In genomic region chr2:80437959-80438358, GRCh38 we compare ENCODE assay signal across 15 cellular contexts.
DNase-seq lines count a peak whose midpoint lies in the region; ATAC-seq and TF ChIP-seq lines count a peak whose summit lies in the region.
"Had no signal": no experiment of that assay in that cellular context is flagged by ENCODE, and none has a peak within 500 bp of the region (broad histone marks: within the 10 kb centered on the region; RNA-seq: fewer than 3 reads in every experiment).

No MANE protein-coding gene starts in this region.

- H4K20me1 ChIP-seq in Karpas-422 (ENCODE audit: insufficient read depth, low read depth, low read length): no peaks in the 10 kb centered on the region
- H4K20me1 ChIP-seq: BLaER1 had no signal

- DNase-seq in NCI-H82 (lab: John Stamatoyannopoulos, UW) (peak; percentile 87), WERI-Rb-1 (peak; percentile 21), endodermal cell (peak; percentile 51), Karpas-422 (no peak)
- DNase-seq: CD4-positive, alpha-beta memory T cell; DMS153; DMS79; GDM1; GOT3; H9 had no signal

- H3K27ac Mint-ChIP-seq in endodermal cell: no peak overlapping the region
- H3K27ac Mint-ChIP-seq: CD14-positive monocyte; CD4-positive, alpha-beta memory T cell; H9 had no signal

- TF ChIP-seq POLR2A in gastroesophageal sphincter (IDR thresholded peaks at IDR 0.05): no peak

- no peaks in the 10 kb centered on the region for H3K36me3 Mint-ChIP-seq in endodermal cell (ENCODE audit: low read depth)
- H3K36me3 Mint-ChIP-seq: CD14-positive monocyte; CD4-positive, alpha-beta memory T cell had no signal

- H2AFZ ChIP-seq in Karpas-422 (ENCODE audit: low read length): no peak overlapping the region

- no peak overlapping the region for H3K4me3 ChIP-seq in WERI-Rb-1 (ENCODE audit: low read depth, low read length)
- no peak overlapping the region for H3K4me3 ChIP-seq in endodermal cell (ENCODE audit: low read length)
- H3K4me3 ChIP-seq in gastroesophageal sphincter: no peak overlapping the region
- no peak overlapping the region for H3K4me3 ChIP-seq in Karpas-422 (ENCODE audit: low read length)
- H3K4me3 ChIP-seq: BLaER1 had no signal

- WGBS in endodermal cell (ENCODE audit: insufficient coverage in 1 of 2, insufficient read length in 1 of 2), 2 experiments: 73 to 76% methylated on average over 4 to 5 of the region's 5 CpGs
- 85 to 98% methylated on average over 5 of the region's 5 CpGs for WGBS in gastroesophageal sphincter (ENCODE audit: low coverage in 1 of 2), 2 donors

- H3K4me3 Mint-ChIP-seq in endodermal cell: no peak overlapping the region
- H3K4me3 Mint-ChIP-seq: CD14-positive monocyte; CD4-positive, alpha-beta memory T cell; H9 had no signal

- H3K27me3 ChIP-seq in WERI-Rb-1 (ENCODE audit: insufficient read depth, low read depth, severe bottlenecking): no peaks in the 10 kb centered on the region
- H3K27me3 ChIP-seq in endodermal cell (ENCODE audit: control insufficient read depth, insufficient read depth, low read length, poor library complexity, severe bottlenecking): no peaks in the 10 kb centered on the region
- H3K27me3 ChIP-seq in gastroesophageal sphincter: no peaks in the 10 kb centered on the region
- H3K27me3 ChIP-seq in Karpas-422 (ENCODE audit: low read length): no peaks in the 10 kb centered on the region; the same call in 1 of the 2 replicates
- H3K27me3 ChIP-seq: BLaER1 had no signal

- no peak overlapping the region for H3K27ac ChIP-seq in WERI-Rb-1
- no peak overlapping the region for H3K27ac ChIP-seq in endodermal cell (ENCODE audit: low read depth, low read length)
- H3K27ac ChIP-seq in gastroesophageal sphincter: no peak overlapping the region
- no peak overlapping the region for H3K27ac ChIP-seq in Karpas-422 (ENCODE audit: low read length)
- H3K27ac ChIP-seq: BLaER1 had no signal

- ATAC-seq in GM19463 (IDR thresholded peaks at IDR 0.05; ENCODE audit: unreplicated experiment) (no peak), HG03095 (IDR thresholded peaks at IDR 0.05; ENCODE audit: unreplicated experiment) (no peak), gastroesophageal sphincter (no peak)

- TF ChIP-seq EP300 in gastroesophageal sphincter (IDR thresholded peaks at IDR 0.05): no peak

- H3K9me3 Mint-ChIP-seq in endodermal cell: no peaks in the 10 kb centered on the region
- H3K9me3 Mint-ChIP-seq: H9 had no signal

- no peaks in the 10 kb centered on the region for H3K79me2 ChIP-seq in Karpas-422 (ENCODE audit: low read length)

- H3K9ac ChIP-seq in endodermal cell (ENCODE audit: extremely low read depth, low read length, poor library complexity, severe bottlenecking) (no peak overlapping the region), Karpas-422 (ENCODE audit: low read length) (no peak overlapping the region)
- H3K9ac ChIP-seq: BLaER1 had no signal

- no peaks in the 10 kb centered on the region for H3K9me2 ChIP-seq in Karpas-422 (replicated peaks; ENCODE audit: insufficient read depth, low read length)

- no peaks in the 10 kb centered on the region for H3K9me3 ChIP-seq in WERI-Rb-1 (ENCODE audit: severe bottlenecking)
- H3K9me3 ChIP-seq in endodermal cell (ENCODE audit: control insufficient read depth, low read length): no peaks in the 10 kb centered on the region
- H3K9me3 ChIP-seq in gastroesophageal sphincter: no peaks in the 10 kb centered on the region
- no peaks in the 10 kb centered on the region for H3K9me3 ChIP-seq in Karpas-422 (ENCODE audit: low read length)
- H3K9me3 ChIP-seq: BLaER1 had no signal

- no peaks in the 10 kb centered on the region for H3K4me1 Mint-ChIP-seq in endodermal cell
- H3K4me1 Mint-ChIP-seq: CD14-positive monocyte; CD4-positive, alpha-beta memory T cell had no signal

- H3K27me3 Mint-ChIP-seq in endodermal cell (ENCODE audit: insufficient read depth): no peaks in the 10 kb centered on the region
- H3K27me3 Mint-ChIP-seq: CD4-positive, alpha-beta memory T cell had no signal

- TF ChIP-seq CTCF in WERI-Rb-1 (IDR thresholded peaks at IDR 0.05; ENCODE audit: low read depth, low read length): peak; percentile 29; the same call in 1 of the 2 replicates
- no peak for TF ChIP-seq CTCF in endodermal cell (conservative IDR thresholded peaks at IDR 0.05)
- TF ChIP-seq CTCF in gastroesophageal sphincter (IDR thresholded peaks at IDR 0.05): no peak

- no peak overlapping the region for H3K4me2 ChIP-seq in Karpas-422 (ENCODE audit: low read depth, low read length, poor library complexity, severe bottlenecking)
- H3K4me2 ChIP-seq: BLaER1 had no signal

- H3K36me3 ChIP-seq in WERI-Rb-1 (no peaks in the 10 kb centered on the region), endodermal cell (ENCODE audit: control insufficient read depth, insufficient read depth, low read length) (no peaks in the 10 kb centered on the region), gastroesophageal sphincter (no peaks in the 10 kb centered on the region), Karpas-422 (ENCODE audit: insufficient read depth, low read length) (no peaks in the 10 kb centered on the region)
- H3K36me3 ChIP-seq: BLaER1 had no signal

- H3K4me1 ChIP-seq in endodermal cell (ENCODE audit: control insufficient read depth, insufficient read depth, low read length) (no peaks in the 10 kb centered on the region), gastroesophageal sphincter (no peaks in the 10 kb centered on the region), Karpas-422 (ENCODE audit: low read length) (no peaks in the 10 kb centered on the region)
- H3K4me1 ChIP-seq: BLaER1 had no signal
